ENCODE assay signal across 7 cellular contexts in genomic region chr11:14569516-14569915, GRCh38. TPM values are rescaled to one million over a fixed set of nuclear protein-coding genes. Genes with fewer than 3 reads are reported as not detected.
DNase-seq lines count a peak whose midpoint lies in the region; ATAC-seq and TF ChIP-seq lines count a peak whose summit lies in the region.
"Not testable (repeated sequence)": the region's sequence is repeated elsewhere in the genome, so short reads cannot be mapped to it uniquely, and the experiment has no call there.

No MANE protein-coding gene starts in this region.

- not testable (repeated sequence) for H3K9me3 ChIP-seq in DND-41 (ENCODE audit: insufficient read depth, low read length, severe bottlenecking); effector memory CD4-positive, alpha-beta T cell (ENCODE audit: control insufficient read depth, low read length)

- H3K36me3 ChIP-seq in DND-41 (ENCODE audit: insufficient read depth, low read length); effector memory CD4-positive, alpha-beta T cell (ENCODE audit: control insufficient read depth, insufficient read depth, low read length): not testable (repeated sequence)

- H3K9me3 Mint-ChIP-seq in T-helper 2 cell treated with Interferon-gamma antibody and Interleukin-4, amounts not matched to agents 5 μg/mL and 100 μg/mL, for 36 hours: peaks cover 60% of the 10 kb centered on the region
- H3K9me3 Mint-ChIP-seq in activated CD4-positive, alpha-beta memory T cell treated with anti-CD3 and anti-CD28 coated beads, Interleukin-2, amount 10 ng/mL, durations not matched to agents 7 days and 5 days: peaks cover 43% of the 10 kb centered on the region
- H3K9me3 Mint-ChIP-seq in activated T-helper 1 cell treated with anti-CD3 and anti-CD28 coated beads, Interleukin-12 subunit alpha, Interleukin-12 subunit beta, Interleukin-2, Interleukin-4 antibody, amounts not matched to agents 30 ng/mL and 10 ng/mL and 1 ng/mL, durations not matched to agents 14 hours and 24 hours and 36 hours: peaks cover 49% of the 10 kb centered on the region

- peak; percentile 48 for DNase-seq in DND-41
- DNase-seq in T-helper 2 cell treated with Interferon-gamma antibody and Interleukin-4, amounts not matched to agents 5 μg/mL and 100 μg/mL, for 36 hours (ENCODE audit: low spot score): not testable (repeated sequence)
- DNase-seq in activated CD4-positive, alpha-beta memory T cell treated with anti-CD3 and anti-CD28 coated beads, Interleukin-2, amount 10 ng/mL, durations not matched to agents 7 days and 5 days: peak; percentile 67
- peak; percentile 22 for DNase-seq in activated T-helper 1 cell treated with anti-CD3 and anti-CD28 coated beads, Interleukin-12 subunit alpha, Interleukin-12 subunit beta, Interleukin-2, Interleukin-4 antibody, amounts not matched to agents 30 ng/mL and 10 ng/mL and 1 ng/mL, durations not matched to agents 14 hours and 24 hours and 36 hours (ENCODE audit: low spot score)
- DNase-seq in activated naive CD4-positive, alpha-beta T cell treated with anti-CD3 and anti-CD28 coated beads, Interleukin-2, amount 50 U/mL, for 16 hours: peak; percentile 14
- peak in 2 of 3 donors; percentile 21 to 30 for DNase-seq in effector memory CD4-positive, alpha-beta T cell
- DNase-seq in stimulated activated CD4-positive, alpha-beta T cell treated with anti-CD3 and anti-CD28 coated beads, Interleukin-15, amount 100 ng/mL, for 24 hours: peak; percentile 6

- not testable (repeated sequence) for H3K4me1 ChIP-seq in DND-41 (ENCODE audit: insufficient read depth, low read length); effector memory CD4-positive, alpha-beta T cell (ENCODE audit: control insufficient read depth, insufficient read depth, low read length, poor library complexity, severe bottlenecking)

- H3K4me3 Mint-ChIP-seq in T-helper 2 cell treated with Interferon-gamma antibody and Interleukin-4, amounts not matched to agents 5 μg/mL and 100 μg/mL, for 36 hours: peak overlapping the region; percentile 33
- not testable (repeated sequence) for H3K4me3 Mint-ChIP-seq in activated CD4-positive, alpha-beta memory T cell treated with anti-CD3 and anti-CD28 coated beads, Interleukin-2, amount 10 ng/mL, durations not matched to agents 7 days and 5 days; activated T-helper 1 cell treated with anti-CD3 and anti-CD28 coated beads, Interleukin-12 subunit alpha, Interleukin-12 subunit beta, Interleukin-2, Interleukin-4 antibody, amounts not matched to agents 30 ng/mL and 10 ng/mL and 1 ng/mL, durations not matched to agents 14 hours and 24 hours and 36 hours

- not testable (repeated sequence) for H2AFZ ChIP-seq in DND-41 (ENCODE audit: low read depth, low read length)

- H3K4me3 ChIP-seq in DND-41 (ENCODE audit: low read depth in 1 of 2, low read length in 2 of 2): not testable (repeated sequence)
- H3K4me3 ChIP-seq in effector memory CD4-positive, alpha-beta T cell (ENCODE audit: insufficient read depth, low read depth, low read length, poor library complexity, severe bottlenecking): peak overlapping the region; percentile 17

- not testable (repeated sequence) for H3K9ac ChIP-seq in DND-41 (ENCODE audit: low read depth, low read length)

- not testable (repeated sequence) for H3K27ac ChIP-seq in DND-41 (ENCODE audit: low read length); effector memory CD4-positive, alpha-beta T cell (ENCODE audit: insufficient read depth, low read length, poor library complexity, severe bottlenecking)

- H3K79me2 ChIP-seq in DND-41 (ENCODE audit: insufficient read depth, low read length): not testable (repeated sequence)

- POLR2A ChIA-PET in activated CD4-positive, alpha-beta memory T cell treated with anti-CD3 and anti-CD28 coated beads, Interleukin-2, amount 10 ng/mL, durations not matched to agents 7 days and 5 days (lab: Charles Lee): interaction anchor here (1.0 to 6.0 kb wide), 7 partner anchors 8 to 195 kb away, joined by 3 to 33 read pairs (median 5); partner anchors contain the start of genes PDE3B and PSMA1

- not testable (repeated sequence) for TF ChIP-seq CTCF in DND-41 (IDR thresholded peaks at IDR 0.05; ENCODE audit: borderline replicate concordance, extremely low read depth, low read length, poor library complexity, severe bottlenecking)

- H4K20me1 ChIP-seq in DND-41 (ENCODE audit: insufficient read depth, low read length): not testable (repeated sequence)

- H3K27me3 ChIP-seq in DND-41 (ENCODE audit: insufficient read depth, low read length, poor library complexity); effector memory CD4-positive, alpha-beta T cell (replicated peaks; ENCODE audit: control insufficient read depth, insufficient read depth, low read length, poor library complexity, severe bottlenecking): not testable (repeated sequence)

- H3K27me3 Mint-ChIP-seq in T-helper 2 cell treated with Interferon-gamma antibody and Interleukin-4, amounts not matched to agents 5 μg/mL and 100 μg/mL, for 36 hours (ENCODE audit: low read depth); activated CD4-positive, alpha-beta memory T cell treated with anti-CD3 and anti-CD28 coated beads, Interleukin-2, amount 10 ng/mL, durations not matched to agents 7 days and 5 days; activated T-helper 1 cell treated with anti-CD3 and anti-CD28 coated beads, Interleukin-12 subunit alpha, Interleukin-12 subunit beta, Interleukin-2, Interleukin-4 antibody, amounts not matched to agents 30 ng/mL and 10 ng/mL and 1 ng/mL, durations not matched to agents 14 hours and 24 hours and 36 hours (ENCODE audit: insufficient read depth): not testable (repeated sequence)

- not testable (repeated sequence) for H3K4me2 ChIP-seq in DND-41 (ENCODE audit: insufficient read depth, low read length)

- CTCF ChIA-PET in activated CD4-positive, alpha-beta memory T cell treated with anti-CD3 and anti-CD28 coated beads, Interleukin-2, amount 10 ng/mL, durations not matched to agents 7 days and 5 days (lab: Charles Lee): interaction anchor here (1.1 kb wide), 1 partner anchor 67 kb away, joined by 3 read pairs; no protein-coding TSS in a partner anchor

- peaks cover 52% of the 10 kb centered on the region for H3K4me1 Mint-ChIP-seq in T-helper 2 cell treated with Interferon-gamma antibody and Interleukin-4, amounts not matched to agents 5 μg/mL and 100 μg/mL, for 36 hours (ENCODE audit: low read depth)
- H3K4me1 Mint-ChIP-seq in activated CD4-positive, alpha-beta memory T cell treated with anti-CD3 and anti-CD28 coated beads, Interleukin-2, amount 10 ng/mL, durations not matched to agents 7 days and 5 days: peaks cover 55% of the 10 kb centered on the region
- H3K4me1 Mint-ChIP-seq in activated T-helper 1 cell treated with anti-CD3 and anti-CD28 coated beads, Interleukin-12 subunit alpha, Interleukin-12 subunit beta, Interleukin-2, Interleukin-4 antibody, amounts not matched to agents 30 ng/mL and 10 ng/mL and 1 ng/mL, durations not matched to agents 14 hours and 24 hours and 36 hours (ENCODE audit: low read depth): peaks cover 75% of the 10 kb centered on the region

- H3K36me3 Mint-ChIP-seq in T-helper 2 cell treated with Interferon-gamma antibody and Interleukin-4, amounts not matched to agents 5 μg/mL and 100 μg/mL, for 36 hours (ENCODE audit: low read depth): peaks cover 95% of the 10 kb centered on the region
- peaks cover 97% of the 10 kb centered on the region for H3K36me3 Mint-ChIP-seq in activated CD4-positive, alpha-beta memory T cell treated with anti-CD3 and anti-CD28 coated beads, Interleukin-2, amount 10 ng/mL, durations not matched to agents 7 days and 5 days (ENCODE audit: low read depth)
- peaks cover 71% of the 10 kb centered on the region for H3K36me3 Mint-ChIP-seq in activated T-helper 1 cell treated with anti-CD3 and anti-CD28 coated beads, Interleukin-12 subunit alpha, Interleukin-12 subunit beta, Interleukin-2, Interleukin-4 antibody, amounts not matched to agents 30 ng/mL and 10 ng/mL and 1 ng/mL, durations not matched to agents 14 hours and 24 hours and 36 hours (ENCODE audit: low read depth)

- H3K27ac Mint-ChIP-seq in T-helper 2 cell treated with Interferon-gamma antibody and Interleukin-4, amounts not matched to agents 5 μg/mL and 100 μg/mL, for 36 hours: peak overlapping the region; percentile 51
- H3K27ac Mint-ChIP-seq in activated CD4-positive, alpha-beta memory T cell treated with anti-CD3 and anti-CD28 coated beads, Interleukin-2, amount 10 ng/mL, durations not matched to agents 7 days and 5 days: peak overlapping the region; percentile 69
- H3K27ac Mint-ChIP-seq in activated T-helper 1 cell treated with anti-CD3 and anti-CD28 coated beads, Interleukin-12 subunit alpha, Interleukin-12 subunit beta, Interleukin-2, Interleukin-4 antibody, amounts not matched to agents 30 ng/mL and 10 ng/mL and 1 ng/mL, durations not matched to agents 14 hours and 24 hours and 36 hours: peak overlapping the region; percentile 11

- ATAC-seq in DND-41 (ENCODE audit: insufficient read depth, low read depth): not testable (repeated sequence)

- intact Hi-C loops in activated T-helper 1 cell treated with anti-CD3 and anti-CD28 coated beads, Interleukin-12 subunit alpha, Interleukin-12 subunit beta, Interleukin-2, Interleukin-4 antibody, amounts not matched to agents 30 ng/mL and 10 ng/mL and 1 ng/mL, durations not matched to agents 14 hours and 24 hours and 36 hours (cut with micrococcal nuclease): not testable (repeated sequence)

RNA-seq across cellular contexts. Expression of gene PSMA1, which starts 49.3 kb away (rescaled TPM):
- total RNA-seq in activated CD4-positive, alpha-beta memory T cell treated with anti-CD3 and anti-CD28 coated beads, Interleukin-2, amount 10 ng/mL, durations not matched to agents 7 days and 5 days: 100 to 1,000 TPM; 232 to 238 TPM
- 313 and 340 TPM in 2 replicates for total RNA-seq in activated T-helper 1 cell treated with anti-CD3 and anti-CD28 coated beads, Interleukin-12 subunit alpha, Interleukin-12 subunit beta, Interleukin-2, Interleukin-4 antibody, amounts not matched to agents 30 ng/mL and 10 ng/mL and 1 ng/mL, durations not matched to agents 14 hours and 24 hours and 36 hours

Comparison
In these comparisons a context has a peak if more than half of its experiments do, and no peak if none do; other contexts are left out.
1. H3K27ac Mint-ChIP-seq: peak in every context shown above with its lines; median percentile 69 in activated CD4-positive, alpha-beta memory T cell treated with anti-CD3 and anti-CD28 coated beads, Interleukin-2, amount 10 ng/mL, durations not matched to agents 7 days and 5 days; 51 in T-helper 2 cell treated with Interferon-gamma antibody and Interleukin-4, amounts not matched to agents 5 μg/mL and 100 μg/mL, for 36 hours; 11 in activated T-helper 1 cell treated with anti-CD3 and anti-CD28 coated beads, Interleukin-12 subunit alpha, Interleukin-12 subunit beta, Interleukin-2, Interleukin-4 antibody, amounts not matched to agents 30 ng/mL and 10 ng/mL and 1 ng/mL, durations not matched to agents 14 hours and 24 hours and 36 hours.